16 cellular contexts compared by ENCODE assay signal in the genomic region with DNA sequence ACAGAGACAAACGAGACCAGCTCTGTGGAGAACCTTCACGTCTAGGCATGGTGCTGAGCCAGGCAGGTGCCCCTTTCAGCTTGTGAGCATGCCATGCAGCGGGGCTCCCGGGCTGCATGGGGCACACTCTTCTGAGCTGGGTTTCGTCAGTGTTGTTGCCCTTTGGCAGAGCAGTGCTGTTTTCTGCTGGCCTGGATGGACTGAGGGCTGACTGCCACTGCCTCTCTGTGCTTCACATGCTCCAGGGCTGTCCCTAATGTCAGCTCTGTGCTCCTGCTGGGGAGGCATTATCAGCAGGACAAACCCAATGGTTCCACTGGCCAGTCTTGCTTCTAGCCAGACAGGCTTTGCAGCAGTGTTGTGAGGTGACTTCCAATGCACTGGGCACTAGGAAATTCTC. TPM values are rescaled to one million over a fixed set of nuclear protein-coding genes. Genes with fewer than 3 reads are reported as not detected.
A peak's percentile ranks its signal among the peaks of the same experiment; 100 is the strongest.
DNase-seq lines count a peak whose midpoint lies in the region; ATAC-seq and TF ChIP-seq lines count a peak whose summit lies in the region.
"Had no signal": no experiment of that assay in that cellular context is flagged by ENCODE, and none has a peak within 500 bp of the region (broad histone marks: within the 10 kb centered on the region; RNA-seq: fewer than 3 reads in every experiment).

No MANE protein-coding gene starts in this region.

- peak; percentile 28 for ATAC-seq in activated naive CD8-positive, alpha-beta T cell treated with anti-CD3 and anti-CD28 coated beads, Interleukin-2, amount 50 U/mL, for 24 hours
- ATAC-seq in GM21360 (IDR thresholded peaks at IDR 0.05; ENCODE audit: unreplicated experiment) (no peak), body of pancreas (no peak)

- no peaks in the 10 kb centered on the region for H3K9me3 Mint-ChIP-seq in activated naive CD8-positive, alpha-beta T cell treated with anti-CD3 and anti-CD28 coated beads, Interleukin-2, amount 50 U/mL, for 24 hours
- H3K9me3 Mint-ChIP-seq in activated naive CD8-positive, alpha-beta T cell treated with anti-CD3 and anti-CD28 coated beads for 36 hours: no peaks in the 10 kb centered on the region
- H3K9me3 Mint-ChIP-seq: CD8-positive, alpha-beta memory T cell; HFFc6 had no signal

- no peaks in the 10 kb centered on the region for H3K4me1 ChIP-seq in body of pancreas
- H3K4me1 ChIP-seq: BLaER1 had no signal

- no peaks in the 10 kb centered on the region for H3K4me1 Mint-ChIP-seq in activated naive CD8-positive, alpha-beta T cell treated with anti-CD3 and anti-CD28 coated beads, Interleukin-2, amount 50 U/mL, for 24 hours
- H3K4me1 Mint-ChIP-seq in activated naive CD8-positive, alpha-beta T cell treated with anti-CD3 and anti-CD28 coated beads for 36 hours: no peaks in the 10 kb centered on the region
- H3K4me1 Mint-ChIP-seq: CD8-positive, alpha-beta memory T cell had no signal

- H3K36me3 Mint-ChIP-seq in activated naive CD8-positive, alpha-beta T cell treated with anti-CD3 and anti-CD28 coated beads, Interleukin-2, amount 50 U/mL, for 24 hours (ENCODE audit: low read depth): no peaks in the 10 kb centered on the region
- no peaks in the 10 kb centered on the region for H3K36me3 Mint-ChIP-seq in activated naive CD8-positive, alpha-beta T cell treated with anti-CD3 and anti-CD28 coated beads for 36 hours
- H3K36me3 Mint-ChIP-seq: CD8-positive, alpha-beta memory T cell had no signal

- H3K4me3 ChIP-seq in body of pancreas: no peak overlapping the region
- H3K4me3 ChIP-seq: BLaER1 had no signal

- H3K27me3 ChIP-seq in body of pancreas: no peaks in the 10 kb centered on the region
- H3K27me3 ChIP-seq: BLaER1 had no signal

- no peak overlapping the region for H3K27ac Mint-ChIP-seq in activated naive CD8-positive, alpha-beta T cell treated with anti-CD3 and anti-CD28 coated beads, Interleukin-2, amount 50 U/mL, for 24 hours
- H3K27ac Mint-ChIP-seq in activated naive CD8-positive, alpha-beta T cell treated with anti-CD3 and anti-CD28 coated beads for 36 hours: no peak overlapping the region
- H3K27ac Mint-ChIP-seq: CD8-positive, alpha-beta memory T cell; HFFc6 had no signal

- no peaks in the 10 kb centered on the region for H3K36me3 ChIP-seq in body of pancreas (replicated peaks in 1 of 2; ENCODE audit: insufficient read depth in 1 of 2, low read depth in 2 of 2)
- H3K36me3 ChIP-seq: BLaER1 had no signal

- H3K9me3 ChIP-seq in body of pancreas: no peaks in the 10 kb centered on the region
- H3K9me3 ChIP-seq: BLaER1 had no signal

- no peak for TF ChIP-seq POLR2A in body of pancreas (IDR thresholded peaks at IDR 0.05)

- TF ChIP-seq CTCF in body of pancreas (IDR thresholded peaks at IDR 0.05): no peak

- H3K27me3 Mint-ChIP-seq in activated naive CD8-positive, alpha-beta T cell treated with anti-CD3 and anti-CD28 coated beads, Interleukin-2, amount 50 U/mL, for 24 hours: no peaks in the 10 kb centered on the region
- peaks cover 3% of the 10 kb centered on the region for H3K27me3 Mint-ChIP-seq in activated naive CD8-positive, alpha-beta T cell treated with anti-CD3 and anti-CD28 coated beads for 36 hours

- 85 to 87% methylated on average over 5 of the region's 5 CpGs for WGBS in body of pancreas, 2 donors

- no peak for DNase-seq in activated naive CD8-positive, alpha-beta T cell treated with anti-CD3 and anti-CD28 coated beads, Interleukin-2, amount 50 U/mL, for 24 hours
- no peak for DNase-seq in activated naive CD8-positive, alpha-beta T cell treated with anti-CD3 and anti-CD28 coated beads for 36 hours
- DNase-seq in cerebellum (ENCODE audit: low spot score) (peak; percentile 47), medulla oblongata (ENCODE audit: extremely low spot score) (peak; percentile 43), body of pancreas (no peak), NCI-H1105 (lab: John Stamatoyannopoulos, UW) (no peak)
- DNase-seq: Calu3; CD8-positive, alpha-beta memory T cell; DMS79; GOT3; HCEC 1CT; HFFc6 had no signal

- H3K4me3 Mint-ChIP-seq in activated naive CD8-positive, alpha-beta T cell treated with anti-CD3 and anti-CD28 coated beads, Interleukin-2, amount 50 U/mL, for 24 hours: no peak overlapping the region
- H3K4me3 Mint-ChIP-seq in activated naive CD8-positive, alpha-beta T cell treated with anti-CD3 and anti-CD28 coated beads for 36 hours: no peak overlapping the region
- H3K4me3 Mint-ChIP-seq: CD8-positive, alpha-beta memory T cell; HFFc6 had no signal

- H3K27ac ChIP-seq in temporal lobe (ENCODE audit: low read depth, low read length) (peak overlapping the region; percentile 15), body of pancreas (no peak overlapping the region)
- H3K27ac ChIP-seq: 22Rv1, BLaER1 had no signal

- intact Hi-C loops in body of pancreas (cut with DNase I): no loop called here

RNA-seq across cellular contexts. Expression of gene GASK1A, which starts 9.5 kb away (rescaled TPM):
- under 1 TPM in 1 of 2 experiments, not detected in 1; 0.08 TPM for total RNA-seq in activated naive CD8-positive, alpha-beta T cell treated with anti-CD3 and anti-CD28 coated beads for 36 hours
- total RNA-seq in cerebellum (11.4 TPM), temporal lobe (4.9 TPM), body of pancreas (10 to 100 TPM in 1 of 2 donors, 1 to 10 TPM in 1; 8.8 to 16.8 TPM)
- total RNA-seq: CD8-positive, alpha-beta memory T cell; HFFc6 had no signal

Comparison
In these comparisons a context has a peak if more than half of its experiments do, and no peak if none do; other contexts are left out.
1. DNase-seq: peak in cerebellum (single experiment) and medulla oblongata (single experiment); none in activated naive CD8-positive, alpha-beta T cell treated with anti-CD3 and anti-CD28 coated beads, Interleukin-2, amount 50 U/mL, for 24 hours (single experiment), activated naive CD8-positive, alpha-beta T cell treated with anti-CD3 and anti-CD28 coated beads for 36 hours (single experiment), body of pancreas (0 of 4) and NCI-H1105 (single experiment).